In the genomic region with DNA sequence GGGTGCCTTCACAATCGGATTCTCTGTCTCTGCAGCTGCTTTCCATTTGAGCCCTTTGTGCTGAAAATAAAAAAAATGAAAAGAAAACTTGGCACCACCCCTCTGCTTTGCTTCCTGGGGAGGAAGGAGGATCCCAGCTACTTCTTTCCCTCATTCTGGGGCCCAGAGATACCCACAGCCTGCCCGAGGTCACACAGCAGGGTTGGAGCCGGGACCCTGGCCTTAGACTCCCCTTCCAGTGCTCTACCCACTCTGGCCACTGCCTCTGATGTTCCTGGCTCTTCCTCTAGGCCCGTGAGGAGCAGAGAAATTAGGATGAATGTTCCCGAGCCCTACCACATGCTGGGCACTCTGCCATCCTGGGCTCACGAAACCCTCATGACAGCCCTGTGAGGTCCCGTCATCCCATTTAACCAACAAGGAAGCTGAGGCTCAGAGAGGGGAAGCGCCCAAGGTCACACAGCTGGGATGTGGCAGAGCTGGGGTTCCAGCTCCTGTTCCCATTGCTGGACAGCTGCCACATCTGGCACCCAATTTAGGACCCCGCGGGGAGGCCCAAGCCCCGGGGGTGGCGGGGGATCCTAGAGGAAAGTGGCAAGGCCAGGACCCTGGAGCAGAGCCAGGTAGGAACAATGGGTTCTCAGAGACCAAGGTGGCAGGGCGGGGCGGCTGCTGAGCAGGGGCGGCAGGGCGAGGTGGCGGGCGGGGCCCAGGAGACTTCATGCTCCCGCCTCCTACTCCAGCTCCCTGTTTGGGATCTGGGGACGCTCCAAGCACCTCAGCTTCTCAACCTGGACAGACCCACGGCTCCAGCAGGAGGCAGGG, we compare ENCODE assay signal across 1 cellular context.
A peak's percentile ranks its signal among the peaks of the same experiment; 100 is the strongest.
TF ChIP-seq lines count a peak whose summit lies in the region.

No MANE protein-coding gene starts in this region.

TF ChIP-seq in HepG2, 621 proteins besides CTCF, POLR2A, EP300 and RAD21 (continued from another document and continues in another):
- TF ChIP-seq IRF1 (CRISPR knock-in tag; IDR thresholded peaks at IDR 0.05; ENCODE audit: low read depth) = no peak
- TF ChIP-seq ZNF12 (CRISPR knock-in tag; IDR thresholded peaks at IDR 0.05) = no peak
- peak; percentile 51; the same call in 1 of the 2 replicates for TF ChIP-seq ZNF580 (CRISPR knock-in tag; IDR thresholded peaks at IDR 0.05; ENCODE audit: borderline replicate concordance, low read depth)
- no peak; the same call in 1 of the 2 replicates for TF ChIP-seq ZNF83 (CRISPR knock-in tag; IDR thresholded peaks at IDR 0.05; ENCODE audit: borderline replicate concordance)
- peak; percentile 76; the same call in 1 of the 2 replicates for TF ChIP-seq ZNF350 (CRISPR knock-in tag; IDR thresholded peaks at IDR 0.05; ENCODE audit: borderline replicate concordance, low read depth)
- no peak for TF ChIP-seq MED1 (CRISPR knock-in tag; IDR thresholded peaks at IDR 0.05)
- TF ChIP-seq, protein P1, sequence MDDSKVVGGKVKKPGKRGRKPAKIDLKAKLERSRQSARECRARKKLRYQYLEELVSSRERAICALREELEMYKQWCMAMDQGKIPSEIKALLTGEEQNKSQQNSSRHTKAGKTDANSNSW (CRISPR knock-in tag; IDR thresholded peaks at IDR 0.05; ENCODE audit: borderline replicate concordance) = peak; percentile 78; the same call in 1 of the 2 replicates
- no peak for TF ChIP-seq NCOR1 (IDR thresholded peaks at IDR 0.05; ENCODE audit: borderline replicate concordance, low read length)
- TF ChIP-seq HNF4A (CRISPR knock-in tag; IDR thresholded peaks at IDR 0.05) = no peak
- TF ChIP-seq HNRNPLL (IDR thresholded peaks at IDR 0.05; ENCODE audit: low read depth, low read length, poor library complexity, severe bottlenecking) = peak; percentile 40
- TF ChIP-seq, protein P2, sequence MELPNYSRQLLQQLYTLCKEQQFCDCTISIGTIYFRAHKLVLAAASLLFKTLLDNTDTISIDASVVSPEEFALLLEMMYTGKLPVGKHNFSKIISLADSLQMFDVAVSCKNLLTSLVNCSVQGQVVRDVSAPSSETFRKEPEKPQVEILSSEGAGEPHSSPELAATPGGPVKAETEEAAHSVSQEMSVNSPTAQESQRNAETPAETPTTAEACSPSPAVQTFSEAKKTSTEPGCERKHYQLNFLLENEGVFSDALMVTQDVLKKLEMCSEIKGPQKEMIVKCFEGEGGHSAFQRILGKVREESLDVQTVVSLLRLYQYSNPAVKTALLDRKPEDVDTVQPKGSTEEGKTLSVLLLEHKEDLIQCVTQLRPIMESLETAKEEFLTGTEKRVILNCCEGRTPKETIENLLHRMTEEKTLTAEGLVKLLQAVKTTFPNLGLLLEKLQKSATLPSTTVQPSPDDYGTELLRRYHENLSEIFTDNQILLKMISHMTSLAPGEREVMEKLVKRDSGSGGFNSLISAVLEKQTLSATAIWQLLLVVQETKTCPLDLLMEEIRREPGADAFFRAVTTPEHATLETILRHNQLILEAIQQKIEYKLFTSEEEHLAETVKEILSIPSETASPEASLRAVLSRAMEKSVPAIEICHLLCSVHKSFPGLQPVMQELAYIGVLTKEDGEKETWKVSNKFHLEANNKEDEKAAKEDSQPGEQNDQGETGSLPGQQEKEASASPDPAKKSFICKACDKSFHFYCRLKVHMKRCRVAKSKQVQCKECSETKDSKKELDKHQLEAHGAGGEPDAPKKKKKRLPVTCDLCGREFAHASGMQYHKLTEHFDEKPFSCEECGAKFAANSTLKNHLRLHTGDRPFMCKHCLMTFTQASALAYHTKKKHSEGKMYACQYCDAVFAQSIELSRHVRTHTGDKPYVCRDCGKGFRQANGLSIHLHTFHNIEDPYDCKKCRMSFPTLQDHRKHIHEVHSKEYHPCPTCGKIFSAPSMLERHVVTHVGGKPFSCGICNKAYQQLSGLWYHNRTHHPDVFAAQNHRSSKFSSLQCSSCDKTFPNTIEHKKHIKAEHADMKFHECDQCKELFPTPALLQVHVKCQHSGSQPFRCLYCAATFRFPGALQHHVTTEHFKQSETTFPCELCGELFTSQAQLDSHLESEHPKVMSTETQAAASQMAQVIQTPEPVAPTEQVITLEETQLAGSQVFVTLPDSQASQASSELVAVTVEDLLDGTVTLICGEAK (IDR thresholded peaks at IDR 0.05) = no peak
- TF ChIP-seq, protein P2 (CRISPR knock-in tag; IDR thresholded peaks at IDR 0.05) = peak; percentile 54; the same call in 1 of the 2 replicates
- TF ChIP-seq ZMYM3 (CRISPR knock-in tag; IDR thresholded peaks at IDR 0.05) = peak; percentile 98
- peak; percentile 35 to 83; a peak in 1 of 4 replicates for TF ChIP-seq KLF16 (CRISPR knock-in tag; IDR thresholded peaks at IDR 0.05)
- peak; percentile 66; the same call in 1 of the 2 replicates for TF ChIP-seq NRL (CRISPR knock-in tag; IDR thresholded peaks at IDR 0.05; ENCODE audit: borderline replicate concordance)
- 0 out of 2 replicates have a peak, but pooled peaks have one; percentile 9 for TF ChIP-seq FOXO4 (CRISPR knock-in tag; conservative IDR thresholded peaks at IDR 0.05)
- TF ChIP-seq ZNF263 (CRISPR knock-in tag; IDR thresholded peaks at IDR 0.05) = peak; percentile 6; the same call in 1 of the 2 replicates
- TF ChIP-seq ARNTL (CRISPR knock-in tag; IDR thresholded peaks at IDR 0.05) = 0 out of 2 replicates have a peak, but pooled peaks have one; percentile 32
- peak; percentile 60 for TF ChIP-seq RBM39 (IDR thresholded peaks at IDR 0.05; ENCODE audit: low read depth, low read length, poor library complexity, severe bottlenecking)
- peak; percentile 90 for TF ChIP-seq ZBTB7B (CRISPR knock-in tag; IDR thresholded peaks at IDR 0.05)
- TF ChIP-seq ZNF235 (CRISPR knock-in tag; IDR thresholded peaks at IDR 0.05; ENCODE audit: borderline replicate concordance) = no peak
- 0 out of 2 replicates have a peak, but pooled peaks have one; percentile 11 for TF ChIP-seq ZBTB21 (CRISPR knock-in tag; IDR thresholded peaks at IDR 0.05)
- TF ChIP-seq, protein P3, sequence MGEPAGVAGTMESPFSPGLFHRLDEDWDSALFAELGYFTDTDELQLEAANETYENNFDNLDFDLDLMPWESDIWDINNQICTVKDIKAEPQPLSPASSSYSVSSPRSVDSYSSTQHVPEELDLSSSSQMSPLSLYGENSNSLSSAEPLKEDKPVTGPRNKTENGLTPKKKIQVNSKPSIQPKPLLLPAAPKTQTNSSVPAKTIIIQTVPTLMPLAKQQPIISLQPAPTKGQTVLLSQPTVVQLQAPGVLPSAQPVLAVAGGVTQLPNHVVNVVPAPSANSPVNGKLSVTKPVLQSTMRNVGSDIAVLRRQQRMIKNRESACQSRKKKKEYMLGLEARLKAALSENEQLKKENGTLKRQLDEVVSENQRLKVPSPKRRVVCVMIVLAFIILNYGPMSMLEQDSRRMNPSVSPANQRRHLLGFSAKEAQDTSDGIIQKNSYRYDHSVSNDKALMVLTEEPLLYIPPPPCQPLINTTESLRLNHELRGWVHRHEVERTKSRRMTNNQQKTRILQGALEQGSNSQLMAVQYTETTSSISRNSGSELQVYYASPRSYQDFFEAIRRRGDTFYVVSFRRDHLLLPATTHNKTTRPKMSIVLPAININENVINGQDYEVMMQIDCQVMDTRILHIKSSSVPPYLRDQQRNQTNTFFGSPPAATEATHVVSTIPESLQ (CRISPR knock-in tag; conservative IDR thresholded peaks at IDR 0.05) = no peak
- TF ChIP-seq TSC22D2 (CRISPR knock-in tag; IDR thresholded peaks at IDR 0.05; ENCODE audit: borderline replicate concordance) = no peak
- no peak for TF ChIP-seq CSRNP2 (CRISPR knock-in tag; conservative IDR thresholded peaks at IDR 0.05; ENCODE audit: low read depth)
- TF ChIP-seq, protein P4, sequence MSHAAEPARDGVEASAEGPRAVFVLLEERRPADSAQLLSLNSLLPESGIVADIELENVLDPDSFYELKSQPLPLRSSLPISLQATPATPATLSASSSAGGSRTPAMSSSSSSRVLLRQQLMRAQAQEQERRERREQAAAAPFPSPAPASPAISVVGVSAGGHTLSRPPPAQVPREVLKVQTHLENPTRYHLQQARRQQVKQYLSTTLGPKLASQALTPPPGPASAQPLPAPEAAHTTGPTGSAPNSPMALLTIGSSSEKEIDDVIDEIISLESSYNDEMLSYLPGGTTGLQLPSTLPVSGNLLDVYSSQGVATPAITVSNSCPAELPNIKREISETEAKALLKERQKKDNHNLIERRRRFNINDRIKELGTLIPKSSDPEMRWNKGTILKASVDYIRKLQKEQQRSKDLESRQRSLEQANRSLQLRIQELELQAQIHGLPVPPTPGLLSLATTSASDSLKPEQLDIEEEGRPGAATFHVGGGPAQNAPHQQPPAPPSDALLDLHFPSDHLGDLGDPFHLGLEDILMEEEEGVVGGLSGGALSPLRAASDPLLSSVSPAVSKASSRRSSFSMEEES (CRISPR knock-in tag; IDR thresholded peaks at IDR 0.05) = peak; percentile 38; the same call in 1 of the 2 replicates
- peak; percentile 9; the same call in 1 of the 2 replicates for TF ChIP-seq ZBTB33 (CRISPR knock-in tag; IDR thresholded peaks at IDR 0.05)
